Comparison of ENCODE assay signal across 8 cellular contexts in the genomic region with DNA sequence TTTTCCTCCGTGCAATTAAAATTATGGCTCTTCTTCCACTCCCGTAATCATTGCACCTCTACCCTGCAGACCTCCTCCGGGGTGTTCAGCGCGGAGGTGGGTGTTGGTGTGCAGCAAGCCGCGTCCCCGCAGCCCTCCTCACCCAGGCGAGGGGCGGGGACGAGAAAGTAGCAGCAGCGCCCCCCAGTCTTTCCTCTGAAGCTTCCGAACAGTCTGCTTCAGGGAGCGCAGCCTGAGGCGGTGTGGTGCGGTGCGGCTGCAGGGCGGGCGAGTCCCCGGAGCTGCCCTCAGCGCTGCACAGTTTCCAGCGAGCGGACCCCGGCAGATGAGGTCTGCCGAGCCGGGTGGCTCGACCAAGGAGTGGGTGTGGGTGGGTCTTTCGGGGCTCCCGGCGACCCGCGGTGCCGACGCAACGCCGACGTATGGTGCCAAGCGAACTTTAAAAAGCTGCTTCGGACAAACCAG. TPM values are rescaled to one million over a fixed set of nuclear protein-coding genes. Genes with fewer than 3 reads are reported as not detected.
DNase-seq lines count a peak whose midpoint lies in the region; ATAC-seq and TF ChIP-seq lines count a peak whose summit lies in the region.

A gene with protein sequence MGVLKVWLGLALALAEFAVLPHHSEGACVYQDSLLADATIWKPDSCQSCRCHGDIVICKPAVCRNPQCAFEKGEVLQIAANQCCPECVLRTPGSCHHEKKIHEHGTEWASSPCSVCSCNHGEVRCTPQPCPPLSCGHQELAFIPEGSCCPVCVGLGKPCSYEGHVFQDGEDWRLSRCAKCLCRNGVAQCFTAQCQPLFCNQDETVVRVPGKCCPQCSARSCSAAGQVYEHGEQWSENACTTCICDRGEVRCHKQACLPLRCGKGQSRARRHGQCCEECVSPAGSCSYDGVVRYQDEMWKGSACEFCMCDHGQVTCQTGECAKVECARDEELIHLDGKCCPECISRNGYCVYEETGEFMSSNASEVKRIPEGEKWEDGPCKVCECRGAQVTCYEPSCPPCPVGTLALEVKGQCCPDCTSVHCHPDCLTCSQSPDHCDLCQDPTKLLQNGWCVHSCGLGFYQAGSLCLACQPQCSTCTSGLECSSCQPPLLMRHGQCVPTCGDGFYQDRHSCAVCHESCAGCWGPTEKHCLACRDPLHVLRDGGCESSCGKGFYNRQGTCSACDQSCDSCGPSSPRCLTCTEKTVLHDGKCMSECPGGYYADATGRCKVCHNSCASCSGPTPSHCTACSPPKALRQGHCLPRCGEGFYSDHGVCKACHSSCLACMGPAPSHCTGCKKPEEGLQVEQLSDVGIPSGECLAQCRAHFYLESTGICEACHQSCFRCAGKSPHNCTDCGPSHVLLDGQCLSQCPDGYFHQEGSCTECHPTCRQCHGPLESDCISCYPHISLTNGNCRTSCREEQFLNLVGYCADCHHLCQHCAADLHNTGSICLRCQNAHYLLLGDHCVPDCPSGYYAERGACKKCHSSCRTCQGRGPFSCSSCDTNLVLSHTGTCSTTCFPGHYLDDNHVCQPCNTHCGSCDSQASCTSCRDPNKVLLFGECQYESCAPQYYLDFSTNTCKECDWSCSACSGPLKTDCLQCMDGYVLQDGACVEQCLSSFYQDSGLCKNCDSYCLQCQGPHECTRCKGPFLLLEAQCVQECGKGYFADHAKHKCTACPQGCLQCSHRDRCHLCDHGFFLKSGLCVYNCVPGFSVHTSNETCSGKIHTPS (N-terminal part only) (plus strand): TSS at position 189 of the 465 bp plus-strand sequence. CDS start 687 bp downstream, outside the sequence.

- H3K9me3 ChIP-seq in hepatocyte (ENCODE audit: low read depth) = no peaks in the 10 kb centered on the region

- peak; percentile 10 for DNase-seq in NCI-H2029 (lab: John Stamatoyannopoulos, UW)
- no peak for DNase-seq in NCI-H2029 treated with DMSO at 0.1 percent for 48 hours (lab: John Stamatoyannopoulos, UW)
- DNase-seq in NCI-H345 treated with DMSO at 0.1 percent for 48 hours (lab: John Stamatoyannopoulos, UW; ENCODE audit: unreplicated experiment) = peak; percentile 23
- peak; percentile 6 for DNase-seq in amniotic stem cell (lab: John Stamatoyannopoulos, UW)
- DNase-seq in hepatocyte (ENCODE audit: low spot score) = peak; percentile 79
- no peak for DNase-seq in RPMI8226

- H3K27me3 ChIP-seq in hepatocyte (no peaks in the 10 kb centered on the region), rectal smooth muscle tissue (ENCODE audit: control insufficient read depth, insufficient read depth, low read length) (peaks cover 5% of the 10 kb centered on the region)

- ATAC-seq in HG02642 (IDR thresholded peaks at IDR 0.05; ENCODE audit: poor library complexity, unreplicated experiment) = peak; percentile 39

- peaks cover 32% of the 10 kb centered on the region for H3K79me2 ChIP-seq in hepatocyte

- H3K36me3 ChIP-seq in hepatocyte (replicated peaks; ENCODE audit: insufficient read depth, low read depth) (no peaks in the 10 kb centered on the region), rectal smooth muscle tissue (ENCODE audit: control insufficient read depth, insufficient read depth, low read length) (no peaks in the 10 kb centered on the region)

- H4K20me1 ChIP-seq in hepatocyte (ENCODE audit: insufficient read depth, poor library complexity, severe bottlenecking) = no peaks in the 10 kb centered on the region

- 2% methylated on average over 39 of the region's 39 CpGs for WGBS in hepatocyte (ENCODE audit: low lambda C conversion rate, missing lambda C conversion rate)

- no peaks in the 10 kb centered on the region for H3K9me2 ChIP-seq in hepatocyte (replicated peaks; ENCODE audit: insufficient read depth)

- H3K9ac ChIP-seq in rectal smooth muscle tissue (ENCODE audit: low read length) = peak within 1 kb of the TSS; percentile 41

- peak within 1 kb of the TSS; percentile 85 for H3K27ac ChIP-seq in hepatocyte
- peak within 1 kb of the TSS; percentile 65 for H3K27ac ChIP-seq in rectal smooth muscle tissue (ENCODE audit: low read depth, low read length)

- peak; percentile 7 for TF ChIP-seq CTCF in hepatocyte (IDR thresholded peaks at IDR 0.05; ENCODE audit: poor library complexity)

- peak within 1 kb of the TSS; percentile 72 for H2AFZ ChIP-seq in hepatocyte

- peak within 1 kb of the TSS; percentile 94 for H3K4me2 ChIP-seq in hepatocyte

- H3K4me3 ChIP-seq in hepatocyte (peak within 1 kb of the TSS; percentile 88), rectal smooth muscle tissue (ENCODE audit: low read length) (peak within 1 kb of the TSS; percentile 64)

- H3K4me1 ChIP-seq in hepatocyte (ENCODE audit: insufficient read depth) (no peaks in the 10 kb centered on the region), rectal smooth muscle tissue (ENCODE audit: control insufficient read depth, insufficient read depth, low read length) (peaks cover 5% of the 10 kb centered on the region)

RNA-seq across cellular contexts. Expression of the gene that starts here (rescaled TPM):
- 31.9 and 38.5 TPM in 2 replicates for total RNA-seq in hepatocyte
- polyA plus RNA-seq in hepatocyte = 9.3 and 12.0 TPM in 2 replicates

Comparison
In these comparisons a context has a peak if more than half of its experiments do, and no peak if none do; other contexts are left out.
1. DNase-seq: peak in NCI-H2029 (single experiment), NCI-H345 treated with DMSO at 0.1 percent for 48 hours (single experiment), amniotic stem cell (single experiment) and hepatocyte (single experiment); none in NCI-H2029 treated with DMSO at 0.1 percent for 48 hours (single experiment) and RPMI8226 (single experiment).